ENCODE assay signal across 10 cellular contexts in genomic region chr10:112792487-112793196, GRCh38.
A peak's percentile ranks its signal among the peaks of the same experiment; 100 is the strongest.
DNase-seq lines count a peak whose midpoint lies in the region; ATAC-seq and TF ChIP-seq lines count a peak whose summit lies in the region.
"Had no signal": no experiment of that assay in that cellular context is flagged by ENCODE, and none has a peak within 500 bp of the region (broad histone marks: within the 10 kb centered on the region; RNA-seq: fewer than 3 reads in every experiment).

No MANE protein-coding gene starts in this region.

- ATAC-seq in esophagus mucosa (peak; percentile 86), GM18520 (IDR thresholded peaks at IDR 0.05; ENCODE audit: unreplicated experiment) (no peak)

- H3K27me3 Mint-ChIP-seq in nephron progenitor cell (ENCODE audit: low read depth, poor library complexity): no peaks in the 10 kb centered on the region
- H3K27me3 Mint-ChIP-seq: CD8-positive, alpha-beta memory T cell had no signal

- H3K9me3 Mint-ChIP-seq in nephron progenitor cell: peaks cover 29% of the 10 kb centered on the region

- peaks cover 37% of the 10 kb centered on the region for H3K4me1 Mint-ChIP-seq in nephron progenitor cell
- H3K4me1 Mint-ChIP-seq: CD8-positive, alpha-beta memory T cell had no signal

- DNase-seq in AG08395 (ENCODE audit: low spot score): peak; percentile 68
- DNase-seq in NCI-H2171 (lab: John Stamatoyannopoulos, UW): peak; percentile 29
- DNase-seq in nephron progenitor cell: no peak
- DNase-seq in NOMO-1 treated with dmso at 0.1 percent for 144 hours (lab: John Stamatoyannopoulos, UW; ENCODE audit: unreplicated experiment): no peak
- no peak for DNase-seq in DMS53 (lab: John Stamatoyannopoulos, UW)
- no peak for DNase-seq in 8988T
- DNase-seq: CD8-positive, alpha-beta memory T cell; NCI-H146 had no signal

- H3K36me3 Mint-ChIP-seq in nephron progenitor cell (ENCODE audit: low read depth): peaks cover 20% of the 10 kb centered on the region

- no peak for TF ChIP-seq CTCF in nephron progenitor cell (IDR thresholded peaks at IDR 0.05)

- H3K4me3 Mint-ChIP-seq in nephron progenitor cell: no peak overlapping the region
- H3K4me3 Mint-ChIP-seq: CD8-positive, alpha-beta memory T cell had no signal

- H3K27ac Mint-ChIP-seq in nephron progenitor cell: peak overlapping the region; percentile 94
- H3K27ac Mint-ChIP-seq: CD8-positive, alpha-beta memory T cell had no signal

Comparison
In these comparisons a context has a peak if more than half of its experiments do, and no peak if none do; other contexts are left out.
1. DNase-seq: peak in AG08395 (single experiment) and NCI-H2171 (single experiment); none in nephron progenitor cell (single experiment), NOMO-1 treated with dmso at 0.1 percent for 144 hours (single experiment), DMS53 (single experiment) and 8988T (single experiment).